ENCODE assay signal across 2 cellular contexts in the genomic region with DNA sequence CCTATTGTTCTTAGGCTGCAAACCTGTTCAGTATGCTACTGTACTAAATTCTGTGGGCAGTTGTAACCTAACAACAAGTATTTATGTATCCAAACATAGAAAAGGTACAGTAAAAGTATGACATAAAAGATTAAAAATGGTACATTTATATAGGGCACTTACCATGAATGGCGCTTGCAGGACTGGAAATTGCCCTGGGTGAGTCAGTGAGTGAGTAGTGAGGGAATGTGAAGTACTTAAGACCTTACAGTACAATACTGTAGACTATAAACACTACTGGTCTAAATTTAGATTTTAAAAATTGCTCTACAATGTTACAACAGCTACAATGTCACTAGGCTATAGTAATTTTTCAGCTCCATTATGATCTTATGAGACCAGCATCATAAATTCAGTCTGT.
TF ChIP-seq lines count a peak whose summit lies in the region.

No MANE protein-coding gene starts in this region.

TF ChIP-seq in SK-N-SH treated with all-trans-retinoic acid at 6 μM for 48 hours, 23 proteins besides CTCF, POLR2A, EP300 and RAD21 (continued from another document):
- TF ChIP-seq, protein P1, sequence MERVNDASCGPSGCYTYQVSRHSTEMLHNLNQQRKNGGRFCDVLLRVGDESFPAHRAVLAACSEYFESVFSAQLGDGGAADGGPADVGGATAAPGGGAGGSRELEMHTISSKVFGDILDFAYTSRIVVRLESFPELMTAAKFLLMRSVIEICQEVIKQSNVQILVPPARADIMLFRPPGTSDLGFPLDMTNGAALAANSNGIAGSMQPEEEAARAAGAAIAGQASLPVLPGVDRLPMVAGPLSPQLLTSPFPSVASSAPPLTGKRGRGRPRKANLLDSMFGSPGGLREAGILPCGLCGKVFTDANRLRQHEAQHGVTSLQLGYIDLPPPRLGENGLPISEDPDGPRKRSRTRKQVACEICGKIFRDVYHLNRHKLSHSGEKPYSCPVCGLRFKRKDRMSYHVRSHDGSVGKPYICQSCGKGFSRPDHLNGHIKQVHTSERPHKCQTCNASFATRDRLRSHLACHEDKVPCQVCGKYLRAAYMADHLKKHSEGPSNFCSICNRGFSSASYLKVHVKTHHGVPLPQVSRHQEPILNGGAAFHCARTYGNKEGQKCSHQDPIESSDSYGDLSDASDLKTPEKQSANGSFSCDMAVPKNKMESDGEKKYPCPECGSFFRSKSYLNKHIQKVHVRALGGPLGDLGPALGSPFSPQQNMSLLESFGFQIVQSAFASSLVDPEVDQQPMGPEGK (CRISPR knock-in tag; IDR thresholded peaks at IDR 0.05; ENCODE audit: borderline replicate concordance): no peak
- TF ChIP-seq SNAI2 (CRISPR knock-in tag; IDR thresholded peaks at IDR 0.05) (no peak), RARB (CRISPR knock-in tag; IDR thresholded peaks at IDR 0.05) (no peak), ZNF8 (CRISPR knock-in tag; IDR thresholded peaks at IDR 0.05) (no peak)
- TF ChIP-seq, protein P2, sequence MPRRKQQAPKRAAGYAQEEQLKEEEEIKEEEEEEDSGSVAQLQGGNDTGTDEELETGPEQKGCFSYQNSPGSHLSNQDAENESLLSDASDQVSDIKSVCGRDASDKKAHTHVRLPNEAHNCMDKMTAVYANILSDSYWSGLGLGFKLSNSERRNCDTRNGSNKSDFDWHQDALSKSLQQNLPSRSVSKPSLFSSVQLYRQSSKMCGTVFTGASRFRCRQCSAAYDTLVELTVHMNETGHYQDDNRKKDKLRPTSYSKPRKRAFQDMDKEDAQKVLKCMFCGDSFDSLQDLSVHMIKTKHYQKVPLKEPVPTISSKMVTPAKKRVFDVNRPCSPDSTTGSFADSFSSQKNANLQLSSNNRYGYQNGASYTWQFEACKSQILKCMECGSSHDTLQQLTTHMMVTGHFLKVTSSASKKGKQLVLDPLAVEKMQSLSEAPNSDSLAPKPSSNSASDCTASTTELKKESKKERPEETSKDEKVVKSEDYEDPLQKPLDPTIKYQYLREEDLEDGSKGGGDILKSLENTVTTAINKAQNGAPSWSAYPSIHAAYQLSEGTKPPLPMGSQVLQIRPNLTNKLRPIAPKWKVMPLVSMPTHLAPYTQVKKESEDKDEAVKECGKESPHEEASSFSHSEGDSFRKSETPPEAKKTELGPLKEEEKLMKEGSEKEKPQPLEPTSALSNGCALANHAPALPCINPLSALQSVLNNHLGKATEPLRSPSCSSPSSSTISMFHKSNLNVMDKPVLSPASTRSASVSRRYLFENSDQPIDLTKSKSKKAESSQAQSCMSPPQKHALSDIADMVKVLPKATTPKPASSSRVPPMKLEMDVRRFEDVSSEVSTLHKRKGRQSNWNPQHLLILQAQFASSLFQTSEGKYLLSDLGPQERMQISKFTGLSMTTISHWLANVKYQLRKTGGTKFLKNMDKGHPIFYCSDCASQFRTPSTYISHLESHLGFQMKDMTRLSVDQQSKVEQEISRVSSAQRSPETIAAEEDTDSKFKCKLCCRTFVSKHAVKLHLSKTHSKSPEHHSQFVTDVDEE (CRISPR knock-in tag; IDR thresholded peaks at IDR 0.05): no peak

TF ChIP-seq in SK-N-SH, 30 proteins besides CTCF, POLR2A, EP300 and RAD21 (continued from another document):
- TF ChIP-seq, protein P3, sequence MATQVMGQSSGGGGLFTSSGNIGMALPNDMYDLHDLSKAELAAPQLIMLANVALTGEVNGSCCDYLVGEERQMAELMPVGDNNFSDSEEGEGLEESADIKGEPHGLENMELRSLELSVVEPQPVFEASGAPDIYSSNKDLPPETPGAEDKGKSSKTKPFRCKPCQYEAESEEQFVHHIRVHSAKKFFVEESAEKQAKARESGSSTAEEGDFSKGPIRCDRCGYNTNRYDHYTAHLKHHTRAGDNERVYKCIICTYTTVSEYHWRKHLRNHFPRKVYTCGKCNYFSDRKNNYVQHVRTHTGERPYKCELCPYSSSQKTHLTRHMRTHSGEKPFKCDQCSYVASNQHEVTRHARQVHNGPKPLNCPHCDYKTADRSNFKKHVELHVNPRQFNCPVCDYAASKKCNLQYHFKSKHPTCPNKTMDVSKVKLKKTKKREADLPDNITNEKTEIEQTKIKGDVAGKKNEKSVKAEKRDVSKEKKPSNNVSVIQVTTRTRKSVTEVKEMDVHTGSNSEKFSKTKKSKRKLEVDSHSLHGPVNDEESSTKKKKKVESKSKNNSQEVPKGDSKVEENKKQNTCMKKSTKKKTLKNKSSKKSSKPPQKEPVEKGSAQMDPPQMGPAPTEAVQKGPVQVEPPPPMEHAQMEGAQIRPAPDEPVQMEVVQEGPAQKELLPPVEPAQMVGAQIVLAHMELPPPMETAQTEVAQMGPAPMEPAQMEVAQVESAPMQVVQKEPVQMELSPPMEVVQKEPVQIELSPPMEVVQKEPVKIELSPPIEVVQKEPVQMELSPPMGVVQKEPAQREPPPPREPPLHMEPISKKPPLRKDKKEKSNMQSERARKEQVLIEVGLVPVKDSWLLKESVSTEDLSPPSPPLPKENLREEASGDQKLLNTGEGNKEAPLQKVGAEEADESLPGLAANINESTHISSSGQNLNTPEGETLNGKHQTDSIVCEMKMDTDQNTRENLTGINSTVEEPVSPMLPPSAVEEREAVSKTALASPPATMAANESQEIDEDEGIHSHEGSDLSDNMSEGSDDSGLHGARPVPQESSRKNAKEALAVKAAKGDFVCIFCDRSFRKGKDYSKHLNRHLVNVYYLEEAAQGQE (IDR thresholded peaks at IDR 0.05; ENCODE audit: low read depth, low read length): no peak
- no peak for TF ChIP-seq TEAD4 (IDR thresholded peaks at IDR 0.05; ENCODE audit: borderline replicate concordance, insufficient read depth)
- TF ChIP-seq FOXJ3 (CRISPR knock-in tag; IDR thresholded peaks at IDR 0.05): no peak
- TF ChIP-seq, protein P4, sequence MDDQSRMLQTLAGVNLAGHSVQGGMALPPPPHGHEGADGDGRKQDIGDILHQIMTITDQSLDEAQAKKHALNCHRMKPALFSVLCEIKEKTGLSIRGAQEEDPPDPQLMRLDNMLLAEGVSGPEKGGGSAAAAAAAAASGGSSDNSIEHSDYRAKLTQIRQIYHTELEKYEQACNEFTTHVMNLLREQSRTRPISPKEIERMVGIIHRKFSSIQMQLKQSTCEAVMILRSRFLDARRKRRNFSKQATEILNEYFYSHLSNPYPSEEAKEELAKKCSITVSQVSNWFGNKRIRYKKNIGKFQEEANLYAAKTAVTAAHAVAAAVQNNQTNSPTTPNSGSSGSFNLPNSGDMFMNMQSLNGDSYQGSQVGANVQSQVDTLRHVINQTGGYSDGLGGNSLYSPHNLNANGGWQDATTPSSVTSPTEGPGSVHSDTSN (IDR thresholded peaks at IDR 0.05): no peak
- TF ChIP-seq, protein P5, sequence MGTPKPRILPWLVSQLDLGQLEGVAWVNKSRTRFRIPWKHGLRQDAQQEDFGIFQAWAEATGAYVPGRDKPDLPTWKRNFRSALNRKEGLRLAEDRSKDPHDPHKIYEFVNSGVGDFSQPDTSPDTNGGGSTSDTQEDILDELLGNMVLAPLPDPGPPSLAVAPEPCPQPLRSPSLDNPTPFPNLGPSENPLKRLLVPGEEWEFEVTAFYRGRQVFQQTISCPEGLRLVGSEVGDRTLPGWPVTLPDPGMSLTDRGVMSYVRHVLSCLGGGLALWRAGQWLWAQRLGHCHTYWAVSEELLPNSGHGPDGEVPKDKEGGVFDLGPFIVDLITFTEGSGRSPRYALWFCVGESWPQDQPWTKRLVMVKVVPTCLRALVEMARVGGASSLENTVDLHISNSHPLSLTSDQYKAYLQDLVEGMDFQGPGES (IDR thresholded peaks at IDR 0.05; ENCODE audit: low read depth, low read length): no peak
- no peak for TF ChIP-seq FOXM1 (IDR thresholded peaks at IDR 0.05; ENCODE audit: low read depth)
- TF ChIP-seq NRF1 (IDR thresholded peaks at IDR 0.05; ENCODE audit: low read depth, low read length): no peak
- no peak for TF ChIP-seq RXRA (IDR thresholded peaks at IDR 0.05; ENCODE audit: borderline replicate concordance, low read depth)
